1 cellular context compared by ENCODE assay signal in the genomic region with DNA sequence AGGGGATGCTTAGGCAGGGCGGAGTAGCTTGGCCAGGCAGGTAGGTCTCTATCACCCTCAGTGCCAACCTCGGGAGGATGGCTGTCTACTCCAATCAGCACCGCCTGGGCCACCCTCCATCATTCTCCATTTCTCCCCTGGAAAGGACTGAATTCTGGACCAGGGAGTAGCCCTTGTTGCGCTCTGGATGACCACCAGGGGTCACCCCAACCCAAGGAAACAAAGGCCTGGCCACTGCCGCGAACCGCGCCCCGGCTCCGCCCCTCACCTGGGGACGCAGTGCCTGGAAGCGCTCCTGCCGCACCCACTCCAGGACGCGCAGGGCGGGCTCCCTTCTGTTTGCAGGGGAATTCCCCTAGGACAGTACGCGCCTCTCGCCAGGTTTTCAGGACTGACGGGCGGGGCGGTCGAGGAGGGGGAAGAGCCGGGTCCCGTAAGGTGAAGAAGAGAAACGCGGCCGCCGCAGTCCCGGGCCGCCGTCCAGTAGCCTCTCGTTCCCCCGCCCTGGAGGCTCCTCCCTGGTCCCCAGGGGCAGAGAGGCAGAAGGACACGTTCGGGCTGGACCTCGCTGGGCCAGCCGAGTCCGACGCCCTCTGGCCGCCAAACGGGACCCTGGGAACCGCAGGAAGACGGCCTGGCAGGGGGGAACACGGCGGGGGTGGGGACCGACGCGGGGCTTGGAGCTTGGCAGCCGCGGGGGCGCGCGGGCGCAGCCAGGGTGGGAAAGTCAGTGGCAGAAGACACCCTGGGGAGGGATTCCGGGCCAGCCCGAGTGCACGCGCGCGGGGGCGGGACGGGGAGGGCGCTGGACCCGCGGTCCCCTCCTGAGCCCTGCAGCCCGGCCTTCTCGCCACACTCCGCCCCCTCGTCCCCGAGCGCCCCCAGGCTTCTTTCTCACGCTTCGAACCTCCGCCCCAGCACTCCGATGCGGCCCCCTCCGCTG.
TF ChIP-seq lines count a peak whose summit lies in the region.

No MANE protein-coding gene starts in this region.

TF ChIP-seq in HepG2, 621 proteins besides CTCF, POLR2A, EP300 and RAD21 (continued from another document and continues in another):
- TF ChIP-seq ETS1 (CRISPR knock-in tag; IDR thresholded peaks at IDR 0.05) (no peak), MXD4 (CRISPR knock-in tag; IDR thresholded peaks at IDR 0.05) (no peak), FOSL2 (CRISPR knock-in tag; IDR thresholded peaks at IDR 0.05) (peak; percentile 34), ATF5 (CRISPR knock-in tag; IDR thresholded peaks at IDR 0.05; ENCODE audit: low read depth) (no peak), U2AF1 (optimal IDR thresholded peaks at IDR 0.05; ENCODE audit: low read depth, low read length) (no peak), RERE (CRISPR knock-in tag; IDR thresholded peaks at IDR 0.05; ENCODE audit: low read depth) (no peak), ZNF547 (CRISPR knock-in tag; IDR thresholded peaks at IDR 0.05) (0 out of 2 replicates have a peak, but pooled peaks have one; percentile 38), FOXP1 (IDR thresholded peaks at IDR 0.05) (no peak), FOXP1 (CRISPR knock-in tag; IDR thresholded peaks at IDR 0.05) (no peak), ZNF317 (CRISPR knock-in tag; IDR thresholded peaks at IDR 0.05) (0 out of 2 replicates have a peak, but pooled peaks have one; percentile 28), ZNF841 (CRISPR knock-in tag; IDR thresholded peaks at IDR 0.05; ENCODE audit: borderline replicate concordance) (no peak), ZSCAN9 (CRISPR knock-in tag; IDR thresholded peaks at IDR 0.05; ENCODE audit: borderline replicate concordance) (no peak), MXD3 (CRISPR knock-in tag; IDR thresholded peaks at IDR 0.05) (no peak), PATZ1 (CRISPR knock-in tag; IDR thresholded peaks at IDR 0.05) (peak; percentile 60), ZC3H4 (CRISPR knock-in tag; IDR thresholded peaks at IDR 0.05; ENCODE audit: borderline replicate concordance) (no peak), ZNF800 (CRISPR knock-in tag; IDR thresholded peaks at IDR 0.05) (no peak), ZMYM4 (CRISPR knock-in tag; IDR thresholded peaks at IDR 0.05) (0 out of 2 replicates have a peak, but pooled peaks have one; percentile 54), ZBTB7A (CRISPR knock-in tag; IDR thresholded peaks at IDR 0.05) (no peak), KDM3A (CRISPR knock-in tag; IDR thresholded peaks at IDR 0.05; ENCODE audit: low read depth) (peak; percentile 61; the same call in 1 of the 2 replicates), YEATS4 (CRISPR knock-in tag; IDR thresholded peaks at IDR 0.05; ENCODE audit: borderline replicate concordance) (no peak), ARNT2 (CRISPR knock-in tag; IDR thresholded peaks at IDR 0.05; ENCODE audit: low read depth) (no peak), MATR3 (CRISPR knock-in tag; IDR thresholded peaks at IDR 0.05) (no peak), ZFP36L1 (CRISPR knock-in tag; IDR thresholded peaks at IDR 0.05) (no peak), ZNF883 (CRISPR knock-in tag; IDR thresholded peaks at IDR 0.05; ENCODE audit: not compliant biosample characterization) (no peak), HBP1 (CRISPR knock-in tag; IDR thresholded peaks at IDR 0.05; ENCODE audit: low read depth) (no peak), ZNF432 (CRISPR knock-in tag; IDR thresholded peaks at IDR 0.05; ENCODE audit: borderline replicate concordance) (no peak), MAFK (conservative IDR thresholded peaks at IDR 0.05 in 1 of 2, IDR thresholded peaks at IDR 0.05 in 1 of 2; ENCODE audit: low read length in 2 of 2) (no peak), NFE2 (CRISPR knock-in tag; IDR thresholded peaks at IDR 0.05) (no peak), ZNF224 (CRISPR knock-in tag; IDR thresholded peaks at IDR 0.05) (no peak), SAFB2 (CRISPR knock-in tag; IDR thresholded peaks at IDR 0.05; ENCODE audit: borderline replicate concordance, low read depth) (peak; percentile 81), MXI1 (IDR thresholded peaks at IDR 0.05; ENCODE audit: borderline replicate concordance, low read depth, low read length) (peak; percentile 49; the same call in 1 of the 3 replicates), MBD4 (IDR thresholded peaks at IDR 0.05; ENCODE audit: borderline replicate concordance, low read length) (no peak), ZFP1 (CRISPR knock-in tag; IDR thresholded peaks at IDR 0.05) (no peak)
- TF ChIP-seq, protein P1, sequence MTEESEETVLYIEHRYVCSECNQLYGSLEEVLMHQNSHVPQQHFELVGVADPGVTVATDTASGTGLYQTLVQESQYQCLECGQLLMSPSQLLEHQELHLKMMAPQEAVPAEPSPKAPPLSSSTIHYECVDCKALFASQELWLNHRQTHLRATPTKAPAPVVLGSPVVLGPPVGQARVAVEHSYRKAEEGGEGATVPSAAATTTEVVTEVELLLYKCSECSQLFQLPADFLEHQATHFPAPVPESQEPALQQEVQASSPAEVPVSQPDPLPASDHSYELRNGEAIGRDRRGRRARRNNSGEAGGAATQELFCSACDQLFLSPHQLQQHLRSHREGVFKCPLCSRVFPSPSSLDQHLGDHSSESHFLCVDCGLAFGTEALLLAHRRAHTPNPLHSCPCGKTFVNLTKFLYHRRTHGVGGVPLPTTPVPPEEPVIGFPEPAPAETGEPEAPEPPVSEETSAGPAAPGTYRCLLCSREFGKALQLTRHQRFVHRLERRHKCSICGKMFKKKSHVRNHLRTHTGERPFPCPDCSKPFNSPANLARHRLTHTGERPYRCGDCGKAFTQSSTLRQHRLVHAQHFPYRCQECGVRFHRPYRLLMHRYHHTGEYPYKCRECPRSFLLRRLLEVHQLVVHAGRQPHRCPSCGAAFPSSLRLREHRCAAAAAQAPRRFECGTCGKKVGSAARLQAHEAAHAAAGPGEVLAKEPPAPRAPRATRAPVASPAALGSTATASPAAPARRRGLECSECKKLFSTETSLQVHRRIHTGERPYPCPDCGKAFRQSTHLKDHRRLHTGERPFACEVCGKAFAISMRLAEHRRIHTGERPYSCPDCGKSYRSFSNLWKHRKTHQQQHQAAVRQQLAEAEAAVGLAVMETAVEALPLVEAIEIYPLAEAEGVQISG (CRISPR knock-in tag; IDR thresholded peaks at IDR 0.05) = no peak; the same call in 1 of the 2 replicates
- TF ChIP-seq, protein P2, sequence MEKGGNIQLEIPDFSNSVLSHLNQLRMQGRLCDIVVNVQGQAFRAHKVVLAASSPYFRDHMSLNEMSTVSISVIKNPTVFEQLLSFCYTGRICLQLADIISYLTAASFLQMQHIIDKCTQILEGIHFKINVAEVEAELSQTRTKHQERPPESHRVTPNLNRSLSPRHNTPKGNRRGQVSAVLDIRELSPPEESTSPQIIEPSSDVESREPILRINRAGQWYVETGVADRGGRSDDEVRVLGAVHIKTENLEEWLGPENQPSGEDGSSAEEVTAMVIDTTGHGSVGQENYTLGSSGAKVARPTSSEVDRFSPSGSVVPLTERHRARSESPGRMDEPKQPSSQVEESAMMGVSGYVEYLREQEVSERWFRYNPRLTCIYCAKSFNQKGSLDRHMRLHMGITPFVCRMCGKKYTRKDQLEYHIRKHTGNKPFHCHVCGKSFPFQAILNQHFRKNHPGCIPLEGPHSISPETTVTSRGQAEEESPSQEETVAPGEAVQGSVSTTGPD (CRISPR knock-in tag; IDR thresholded peaks at IDR 0.05) = no peak
- TF ChIP-seq, protein P3, sequence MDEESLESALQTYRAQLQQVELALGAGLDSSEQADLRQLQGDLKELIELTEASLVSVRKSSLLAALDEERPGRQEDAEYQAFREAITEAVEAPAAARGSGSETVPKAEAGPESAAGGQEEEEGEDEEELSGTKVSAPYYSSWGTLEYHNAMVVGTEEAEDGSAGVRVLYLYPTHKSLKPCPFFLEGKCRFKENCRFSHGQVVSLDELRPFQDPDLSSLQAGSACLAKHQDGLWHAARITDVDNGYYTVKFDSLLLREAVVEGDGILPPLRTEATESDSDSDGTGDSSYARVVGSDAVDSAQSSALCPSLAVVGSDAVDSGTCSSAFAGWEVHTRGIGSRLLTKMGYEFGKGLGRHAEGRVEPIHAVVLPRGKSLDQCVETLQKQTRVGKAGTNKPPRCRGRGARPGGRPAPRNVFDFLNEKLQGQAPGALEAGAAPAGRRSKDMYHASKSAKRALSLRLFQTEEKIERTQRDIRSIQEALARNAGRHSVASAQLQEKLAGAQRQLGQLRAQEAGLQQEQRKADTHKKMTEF (CRISPR knock-in tag; IDR thresholded peaks at IDR 0.05) = peak; percentile 55; the same call in 1 of the 2 replicates
